14 cellular contexts compared by ENCODE assay signal in the genomic region with DNA sequence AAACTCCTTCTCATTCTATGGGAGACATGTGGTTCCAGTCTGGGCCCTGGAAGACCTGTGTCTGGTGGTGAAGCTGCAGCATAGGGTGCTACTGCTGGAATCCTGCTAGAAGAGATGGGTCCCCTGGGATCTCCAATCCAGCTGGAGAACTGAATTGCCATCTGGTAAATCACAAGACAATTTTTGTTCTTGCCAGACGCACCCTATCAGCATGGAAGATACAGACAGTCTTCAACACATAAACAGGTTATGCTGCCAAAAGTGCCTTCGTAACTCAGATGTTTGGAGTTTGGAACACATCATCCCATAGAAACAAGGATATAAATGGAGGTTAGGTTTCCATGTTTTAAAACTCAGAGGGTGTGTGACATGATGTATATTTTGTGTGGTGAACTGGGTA.
DNase-seq lines count a peak whose midpoint lies in the region; ATAC-seq and TF ChIP-seq lines count a peak whose summit lies in the region.
"Had no signal": no experiment of that assay in that cellular context is flagged by ENCODE, and none has a peak within 500 bp of the region (broad histone marks: within the 10 kb centered on the region; RNA-seq: fewer than 3 reads in every experiment).

No MANE protein-coding gene starts in this region.

- DNase-seq in AG10803 (ENCODE audit: low read depth) (peak; percentile 31), DMS 273 treated with DMSO at 0.1 percent for 48 hours (lab: John Stamatoyannopoulos, UW) (peak; percentile 62), NCI-H524 treated with DMSO at 0.1 percent for 48 hours (lab: John Stamatoyannopoulos, UW) (peak; percentile 52), middle frontal gyrus (ENCODE audit: extremely low spot score, low spot score) (peak; percentile 47), GM20000 (ENCODE audit: low spot score) (no peak)
- DNase-seq: BE2C, DND-41, Kasumi-1, NCI-H187, NCI-H510A, Right ventricle myocardium superior had no signal

- no peak overlapping the region for H3K4me3 ChIP-seq in AG10803 (ENCODE audit: low read length)
- H3K4me3 ChIP-seq: GM12878 had no signal

- ATAC-seq in HG02571 (IDR thresholded peaks at IDR 0.05; ENCODE audit: unreplicated experiment) (no peak), GM21390 (IDR thresholded peaks at IDR 0.05; ENCODE audit: unreplicated experiment) (no peak)
- ATAC-seq: GM12878 had no signal

- TF ChIP-seq CTCF in AG10803 (conservative IDR thresholded peaks at IDR 0.05; ENCODE audit: low read length) (no peak), GM20000 (IDR thresholded peaks at IDR 0.05; ENCODE audit: extremely low read depth, missing control alignments) (no peak)
